Comparison of ENCODE assay signal across 8 cellular contexts in genomic region chr4:185142563-185142910, GRCh38. TPM values are rescaled to one million over a fixed set of nuclear protein-coding genes. Genes with fewer than 3 reads are reported as not detected.
A peak's percentile ranks its signal among the peaks of the same experiment; 100 is the strongest.
DNase-seq lines count a peak whose midpoint lies in the region; FAIRE-seq and TF ChIP-seq lines count a peak whose summit lies in the region.

No MANE protein-coding gene starts in this region.

- no peak overlapping the region for H3K4me3 ChIP-seq in KMS-11 (IDR thresholded peaks at IDR 0.05; ENCODE audit: insufficient read depth, low read depth, low read length)
- H3K4me3 ChIP-seq in bronchial epithelial cell (ENCODE audit: low read depth, low read length), result peak overlapping the region; percentile 71
- H3K4me3 ChIP-seq in mononuclear cell (ENCODE audit: low read length), result peak overlapping the region; percentile 41

- no peaks in the 10 kb centered on the region for H3K27me3 ChIP-seq in KMS-11 (ENCODE audit: insufficient read depth, low read depth)
- H3K27me3 ChIP-seq in bronchial epithelial cell (ENCODE audit: control insufficient read depth, insufficient read depth, low read length), result no peaks in the 10 kb centered on the region
- H3K27me3 ChIP-seq in mononuclear cell (ENCODE audit: insufficient read depth, low read length), result peaks cover 47% of the 10 kb centered on the region

- no peaks in the 10 kb centered on the region for H4K20me1 ChIP-seq in KMS-11 (ENCODE audit: insufficient read depth)

- peak overlapping the region; percentile 18; the same call in 1 of the 2 replicates for H3K27ac ChIP-seq in KMS-11

- DNase-seq in NOMO-1 treated with DMSO at 0.1 percent for 48 hours (lab: John Stamatoyannopoulos, UW; ENCODE audit: unreplicated experiment) (peak; percentile 28), NOMO-1 treated with dmso at 0.1 percent for 144 hours (lab: John Stamatoyannopoulos, UW; ENCODE audit: unreplicated experiment) (no peak), bronchial epithelial cell (ENCODE audit: low read depth) (no peak), NCI-H526 treated with DMSO at 0.1 percent for 48 hours (lab: John Stamatoyannopoulos, UW) (no peak), frontal cortex (ENCODE audit: low spot score in 2 of 2) (no peak)
- DNase-seq in stimulated activated CD4-positive, alpha-beta T cell treated with anti-CD3 and anti-CD28 coated beads, Interleukin-12 subunit alpha, Interleukin-12 subunit beta, amount 100 ng/mL, for 4 hours, result no peak

- no peaks in the 10 kb centered on the region for H3K36me3 ChIP-seq in KMS-11 (ENCODE audit: insufficient read depth)
- peaks cover 5% of the 10 kb centered on the region for H3K36me3 ChIP-seq in bronchial epithelial cell (ENCODE audit: control insufficient read depth, insufficient read depth, low read length)

- peaks cover 18% of the 10 kb centered on the region for H3K4me1 ChIP-seq in KMS-11 (ENCODE audit: low read depth, poor library complexity, severe bottlenecking)
- H3K4me1 ChIP-seq in mononuclear cell (ENCODE audit: insufficient read depth, low read length), result peaks cover 5% of the 10 kb centered on the region

- H3K9ac ChIP-seq in KMS-11, result peak overlapping the region; percentile 56

- peak overlapping the region; percentile 92 for H3K4me2 ChIP-seq in KMS-11

- TF ChIP-seq CTCF in KMS-11 (conservative IDR thresholded peaks at IDR 0.05; ENCODE audit: low read depth, low read length) (no peak), bronchial epithelial cell (IDR thresholded peaks at IDR 0.05; ENCODE audit: insufficient read depth, low read length, severe bottlenecking) (no peak)

- H2AFZ ChIP-seq in KMS-11 (ENCODE audit: low read depth), result peak overlapping the region; percentile 99

- H3K9me3 ChIP-seq in mononuclear cell (ENCODE audit: low read depth, low read length), result no peaks in the 10 kb centered on the region

- FAIRE-seq in bronchial epithelial cell (lab: Jason Lieb, UNC) (no peak), frontal cortex (lab: Jason Lieb, UNC) (no peak)

- H3K79me2 ChIP-seq in KMS-11 (ENCODE audit: insufficient read depth, low read depth), result peaks cover 4% of the 10 kb centered on the region; the same call in 1 of the 2 replicates

RNA-seq across cellular contexts. Expression of gene SLC25A4, which starts 0.5 kb away (rescaled TPM):
- total RNA-seq in bronchial epithelial cell, result 16.9 and 20.0 TPM in 2 replicates
- total RNA-seq in mononuclear cell, result 2.1 TPM
- 35.1 TPM for total RNA-seq in frontal cortex
